In genomic region chr20:62010551-62011402, GRCh38 we compare ENCODE assay signal across 8 cellular contexts. TPM values are rescaled to one million over a fixed set of nuclear protein-coding genes. Genes with fewer than 3 reads are reported as not detected.
DNase-seq lines count a peak whose midpoint lies in the region; ATAC-seq, FAIRE-seq and TF ChIP-seq lines count a peak whose summit lies in the region.

No MANE protein-coding gene starts in this region.

- peak; percentile 39; the same call in 1 of the 3 replicates for ATAC-seq in RWPE2 (ENCODE audit: low read depth)
- ATAC-seq in pancreas: peak in 3 of 4 donors; percentile 75 to 80 (median 77)
- no peak for ATAC-seq in GM21825 (IDR thresholded peaks at IDR 0.05; ENCODE audit: unreplicated experiment)

- CTCF ChIA-PET in HEK293T (lab: Yijun Ruan, JAX): interaction anchor here (0.6 to 2.0 kb wide), 10 partner anchors 11 to 475 kb away, joined by 3 to 11 read pairs (median 3); no protein-coding TSS in a partner anchor

- peak; percentile 72 for DNase-seq in CD1c-positive myeloid dendritic cell (ENCODE audit: extremely low spot score)
- DNase-seq in HEK293T (ENCODE audit: extremely low spot score): peak; percentile 79
- DNase-seq in RWPE2 (ENCODE audit: low spot score): no peak
- peak; percentile 44 for DNase-seq in activated gamma-delta T cell treated with anti-CD3 and anti-CD28 coated beads, Interleukin-2, amount 50 U/mL, for 16 hours (ENCODE audit: low read depth)
- peak; percentile 75 to 84 for DNase-seq in frontal cortex (ENCODE audit: low spot score in 2 of 2)
- peak in 2 of 6 donors; percentile 34 to 42 for DNase-seq in pancreas
- DNase-seq in uterus: peak; percentile 53 to 55

- TF ChIP-seq CTCF in RWPE2 (IDR thresholded peaks at IDR 0.05; ENCODE audit: poor library complexity, severe bottlenecking): peak; percentile 94
- TF ChIP-seq CTCF in pancreas (IDR thresholded peaks at IDR 0.05): peak in 3 of 4 donors; percentile 14 to 36 (median 18)
- peak; percentile 58 to 80 (median 74) for TF ChIP-seq CTCF in uterus (IDR thresholded peaks at IDR 0.05)

- H3K36me3 ChIP-seq in RWPE2 (ENCODE audit: low read depth): peaks cover 72% of the 10 kb centered on the region
- H3K36me3 ChIP-seq in pancreas: peaks cover 4 to 35% (median 11%) of the 10 kb centered on the region in 3 donors
- H3K36me3 ChIP-seq in uterus: no peaks in the 10 kb centered on the region

- FAIRE-seq in frontal cortex (lab: Jason Lieb, UNC): no peak
- no peak for FAIRE-seq in pancreas (lab: Jason Lieb, UNC)

- intact Hi-C loops in pancreas (cut with DNase I) (loop anchor here in 1 of 3 donors (5.0 kb wide), 1 partner anchor 127 kb away; no protein-coding TSS in a partner anchor), uterus (cut with DNase I; ENCODE audit: low total_unique reads) (loop anchor here (10.0 kb wide), 2 partner anchors 144 to 404 kb away; no protein-coding TSS in a partner anchor)

- H3K9me3 ChIP-seq in RWPE2 (ENCODE audit: severe bottlenecking): no peaks in the 10 kb centered on the region
- H3K9me3 ChIP-seq in pancreas: no peaks in the 10 kb centered on the region
- H3K9me3 ChIP-seq in uterus: no peaks in the 10 kb centered on the region

- H3K27me3 ChIP-seq in RWPE2 (ENCODE audit: insufficient read depth, poor library complexity, severe bottlenecking): no peaks in the 10 kb centered on the region
- no peaks in the 10 kb centered on the region for H3K27me3 ChIP-seq in pancreas
- H3K27me3 ChIP-seq in uterus: no peaks in the 10 kb centered on the region

- WGBS in pancreas, 2 donors: 42 to 44% methylated on average over 13 of the region's 13 CpGs

- no peak for TF ChIP-seq POLR2A in uterus (IDR thresholded peaks at IDR 0.05)

- H3K4me1 ChIP-seq in RWPE2 (ENCODE audit: insufficient read depth, poor library complexity, severe bottlenecking) (no peaks in the 10 kb centered on the region), pancreas (no peaks in the 10 kb centered on the region), uterus (peaks cover 0 to 8% of the 10 kb centered on the region in 2 donors)

- H3K27ac ChIP-seq in RWPE2 (ENCODE audit: poor library complexity, severe bottlenecking): no peak overlapping the region
- no peak overlapping the region for H3K27ac ChIP-seq in pancreas
- no peak overlapping the region for H3K27ac ChIP-seq in uterus

- POLR2A ChIA-PET in HEK293T (lab: Yijun Ruan, JAX): interaction anchor here (1.1 to 1.6 kb wide), 6 partner anchors 56 to 172 kb away, joined by 3 to 6 read pairs (median 4); partner anchors contain the start of genes MTG2, PSMA7 and SS18L1

- H3K4me3 ChIP-seq in RWPE2 (ENCODE audit: severe bottlenecking) (no peak overlapping the region), pancreas (no peak overlapping the region), uterus (no peak overlapping the region)

TF ChIP-seq in HEK293T, 16 proteins besides CTCF, POLR2A, EP300 and RAD21:
- 0 out of 2 replicates have a peak, but pooled peaks have one; percentile 16 for TF ChIP-seq FOXM1 (IDR thresholded peaks at IDR 0.05; ENCODE audit: borderline replicate concordance)
- no peak for TF ChIP-seq LEF1 (IDR thresholded peaks at IDR 0.05; ENCODE audit: borderline replicate concordance)

RNA-seq across cellular contexts. Expression of gene TAF4, which starts 54.9 kb away (rescaled TPM):
- 6.5 TPM for total RNA-seq in frontal cortex
- 10 to 100 TPM in 1 of 6 donors, 1 to 10 TPM in 5; 7.1 to 15.2 (median 8.4) TPM for total RNA-seq in pancreas
- 1 to 10 TPM; 5.7 to 9.2 TPM for polyA plus RNA-seq in pancreas
- total RNA-seq in uterus: 10 to 100 TPM in 2 of 4 donors, 1 to 10 TPM in 2; 6.2 to 37.6 (median 10.7) TPM

Comparison
In these comparisons a context has a peak if more than half of its experiments do, and no peak if none do; other contexts are left out.
1. CTCF ChIP-seq: peak in every context shown above with its lines; median percentile 94 in RWPE2; 74 in uterus; 18 in pancreas.